ENCODE assay signal across 25 cellular contexts in genomic region chr22:28474248-28474647, GRCh38.
A peak's percentile ranks its signal among the peaks of the same experiment; 100 is the strongest.
DNase-seq lines count a peak whose midpoint lies in the region; ATAC-seq, FAIRE-seq and TF ChIP-seq lines count a peak whose summit lies in the region.
"Had no signal": no experiment of that assay in that cellular context is flagged by ENCODE, and none has a peak within 500 bp of the region (broad histone marks: within the 10 kb centered on the region; RNA-seq: fewer than 3 reads in every experiment).

No MANE protein-coding gene starts in this region.

- FAIRE-seq in small intestine (lab: Jason Lieb, UNC) (no peak), GM19239 (lab: Jason Lieb, UNC) (no peak)
- FAIRE-seq: A549, D721Med, GM12891, GM18507, H1 had no signal

- DNase-seq in DND-41 (no peak), NCI-H69 (lab: John Stamatoyannopoulos, UW) (peak; percentile 15), left colon (no peak), small intestine (peak; percentile 83), lower leg skin (ENCODE audit: low spot score in 2 of 2) (no peak), GM19239 (ENCODE audit: insufficient read length, low spot score) (no peak), cerebellar nuclear complex (lab: John Stamatoyannopoulos, UW) (no peak)
- DNase-seq: 8988T; ACHN; AML-193; BE2C; CD4-positive, alpha-beta T cell; CD8-positive, alpha-beta memory T cell; DMS 273 treated with DMSO at 0.1 percent for 48 hours; DMS79; GF-D8; GM23248; H7; HCEC 1CT had no signal

- intact Hi-C loops in left colon (cut with DNase I, micrococcal nuclease) = no loop called here
- intact Hi-C loops in lower leg skin (cut with DNase I; ENCODE audit: low total_unique reads) = no loop called here

- H3K9me3 ChIP-seq in DND-41 (ENCODE audit: insufficient read depth, low read length, severe bottlenecking) (no peaks in the 10 kb centered on the region), small intestine (ENCODE audit: control insufficient read depth, low read depth) (no peaks in the 10 kb centered on the region)
- H3K9me3 ChIP-seq: A549; BE2C; BLaER1 treated with 17β-estradiol and CSF1 and Interleukin-3, amounts not matched to agents 10 nM and 100 nM had no signal

- H3K4me1 ChIP-seq in DND-41 (ENCODE audit: insufficient read depth, low read length) (peaks cover 12% of the 10 kb centered on the region; the same call in 1 of the 2 replicates), small intestine (ENCODE audit: control insufficient read depth in 2 of 2, insufficient read depth in 1 of 2, low read depth in 1 of 2, low read length in 1 of 2) (peaks cover 0 to 3% of the 10 kb centered on the region in 2 donors)
- H3K4me1 ChIP-seq: A549; BE2C; BLaER1 treated with 17β-estradiol and CSF1 and Interleukin-3, amounts not matched to agents 10 nM and 100 nM had no signal

- H3K27me3 ChIP-seq in DND-41 (ENCODE audit: insufficient read depth, low read length, poor library complexity) = no peaks in the 10 kb centered on the region
- no peaks in the 10 kb centered on the region for H3K27me3 ChIP-seq in small intestine (ENCODE audit: control insufficient read depth in 2 of 2, insufficient read depth in 2 of 2, low read length in 2 of 2)
- H3K27me3 ChIP-seq: BE2C; BLaER1 treated with 17β-estradiol and CSF1 and Interleukin-3, amounts not matched to agents 10 nM and 100 nM had no signal

- H2AFZ ChIP-seq in DND-41 (ENCODE audit: low read depth, low read length) = peak overlapping the region; percentile 59
- H2AFZ ChIP-seq: GM23248 had no signal

- no peak overlapping the region for H3K9ac ChIP-seq in DND-41 (ENCODE audit: low read depth, low read length)
- H3K9ac ChIP-seq: BLaER1 treated with 17β-estradiol and CSF1 and Interleukin-3, amounts not matched to agents 10 nM and 100 nM; GM23248 had no signal

- H3K27ac ChIP-seq in DND-41 (ENCODE audit: low read length) (no peak overlapping the region), small intestine (ENCODE audit: low read depth in 1 of 2, low read length in 1 of 2) (no peak overlapping the region)
- H3K27ac ChIP-seq: A549; BLaER1 treated with 17β-estradiol and CSF1 and Interleukin-3, amounts not matched to agents 10 nM and 100 nM; GM23248 had no signal

- no peaks in the 10 kb centered on the region for H3K79me2 ChIP-seq in DND-41 (ENCODE audit: insufficient read depth, low read length)

- no peaks in the 10 kb centered on the region for H4K20me1 ChIP-seq in DND-41 (ENCODE audit: insufficient read depth, low read length)
- H4K20me1 ChIP-seq: BLaER1 treated with 17β-estradiol and CSF1 and Interleukin-3, amounts not matched to agents 10 nM and 100 nM had no signal

- ATAC-seq in DND-41 (ENCODE audit: insufficient read depth, low read depth) = no peak
- peak; percentile 86 for ATAC-seq in left colon
- ATAC-seq: A549 had no signal

- no peak for TF ChIP-seq CTCF in DND-41 (IDR thresholded peaks at IDR 0.05; ENCODE audit: borderline replicate concordance, extremely low read depth, low read length, poor library complexity, severe bottlenecking)
- TF ChIP-seq CTCF in lower leg skin (IDR thresholded peaks at IDR 0.05) = no peak

- H3K4me2 ChIP-seq in DND-41 (ENCODE audit: insufficient read depth, low read length) = no peak overlapping the region
- H3K4me2 ChIP-seq: A549; BLaER1 treated with 17β-estradiol and CSF1 and Interleukin-3, amounts not matched to agents 10 nM and 100 nM had no signal

- H3K36me3 ChIP-seq in DND-41 (ENCODE audit: insufficient read depth, low read length) = no peaks in the 10 kb centered on the region
- H3K36me3 ChIP-seq in small intestine (ENCODE audit: control insufficient read depth in 2 of 2, insufficient read depth in 2 of 2, low read length in 2 of 2) = no peaks in the 10 kb centered on the region
- H3K36me3 ChIP-seq: BE2C; BLaER1 treated with 17β-estradiol and CSF1 and Interleukin-3, amounts not matched to agents 10 nM and 100 nM had no signal

- no peak for TF ChIP-seq POLR2A in lower leg skin (IDR thresholded peaks at IDR 0.05)

- H3K4me3 ChIP-seq in DND-41 (ENCODE audit: low read depth in 1 of 2, low read length in 2 of 2) = no peak overlapping the region
- no peak overlapping the region for H3K4me3 ChIP-seq in small intestine (ENCODE audit: low read depth in 1 of 2, low read length in 2 of 2)
- H3K4me3 ChIP-seq in lower leg skin (ENCODE audit: low read depth, poor library complexity, severe bottlenecking) = no peak overlapping the region
- H3K4me3 ChIP-seq: A549; BLaER1 treated with 17β-estradiol and CSF1 and Interleukin-3, amounts not matched to agents 10 nM and 100 nM; GM23248 had no signal

Comparison
In these comparisons a context has a peak if more than half of its experiments do, and no peak if none do; other contexts are left out.
1. DNase-seq: peak in NCI-H69 (single experiment) and small intestine (single experiment); none in DND-41 (single experiment), left colon (0 of 2), lower leg skin (0 of 2), GM19239 (single experiment) and cerebellar nuclear complex (0 of 2).